ENCODE assay signal across 8 cellular contexts in the genomic region with DNA sequence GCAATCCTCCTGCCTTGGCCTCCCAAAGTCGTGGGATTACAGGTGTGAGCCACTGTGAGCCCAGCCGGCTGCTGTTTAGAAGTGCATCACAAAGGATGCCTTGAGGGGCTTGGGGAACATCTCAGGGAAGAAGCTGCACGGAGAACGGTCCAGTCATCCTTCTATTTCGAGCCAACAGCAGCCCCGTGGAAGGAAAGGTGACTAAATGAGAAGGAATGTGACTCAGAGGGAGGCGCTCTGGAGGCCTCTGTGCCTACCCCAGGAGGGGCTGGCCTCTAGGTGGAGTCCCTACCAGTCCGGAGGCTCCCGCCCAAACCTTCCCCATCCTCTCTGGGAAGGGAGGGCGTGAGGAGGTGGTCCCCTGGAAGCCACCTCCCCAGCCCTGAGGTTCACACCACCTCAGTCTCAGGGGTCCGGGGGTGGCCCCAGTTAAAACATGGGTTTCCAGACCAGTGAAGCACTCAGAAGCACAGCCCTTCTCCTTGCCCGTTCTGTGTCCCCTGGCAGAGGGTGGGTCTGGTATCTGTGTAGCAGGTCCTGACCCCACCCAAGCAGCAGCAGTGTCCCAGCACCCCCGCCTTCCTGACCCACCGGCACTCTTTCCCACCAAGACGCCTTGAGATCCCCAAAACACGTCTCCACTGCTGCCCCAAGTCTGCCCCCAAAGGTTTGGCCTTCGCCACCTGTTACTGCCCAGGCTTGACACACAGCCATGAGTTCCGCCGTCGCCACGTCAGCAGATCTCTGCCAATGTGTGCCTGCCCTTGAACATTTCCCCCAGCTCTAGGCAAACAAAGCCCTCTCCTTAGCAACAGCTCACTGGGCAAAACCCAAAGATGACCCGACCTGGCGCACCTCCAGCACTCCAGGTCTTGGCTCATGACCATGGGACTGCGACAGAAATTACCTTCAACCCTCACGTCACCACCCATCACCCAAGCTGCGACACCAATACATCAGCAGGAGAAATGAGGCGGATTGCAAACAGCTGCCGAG.
A peak's percentile ranks its signal among the peaks of the same experiment; 100 is the strongest.
DNase-seq lines count a peak whose midpoint lies in the region; ATAC-seq and TF ChIP-seq lines count a peak whose summit lies in the region.

No MANE protein-coding gene starts in this region.

- no peak overlapping the region for H3K9ac ChIP-seq in adipocyte (ENCODE audit: low read length)

- no peaks in the 10 kb centered on the region for H3K9me3 ChIP-seq in adipocyte (ENCODE audit: control insufficient read depth, low read length)

- ATAC-seq in HG03565 (IDR thresholded peaks at IDR 0.05; ENCODE audit: unreplicated experiment): no peak
- ATAC-seq in HG02870 (IDR thresholded peaks at IDR 0.05; ENCODE audit: unreplicated experiment): no peak
- no peak for ATAC-seq in GM21381 (IDR thresholded peaks at IDR 0.05; ENCODE audit: unreplicated experiment)

- peak; percentile 42 for TF ChIP-seq CTCF in HFF-Myc (IDR thresholded peaks at IDR 0.05; ENCODE audit: low read depth, low read length, missing control alignments)

- H3K4me3 ChIP-seq in HFF-Myc (replicated peaks; ENCODE audit: low read depth, low read length): no peak overlapping the region
- peak overlapping the region; percentile 19 for H3K4me3 ChIP-seq in adipocyte (ENCODE audit: low read length)

- peaks cover 21% of the 10 kb centered on the region for H3K4me1 ChIP-seq in adipocyte (ENCODE audit: control insufficient read depth, insufficient read depth, low read length)

- peak; percentile 88 for DNase-seq in HFF-Myc (ENCODE audit: extremely low read depth, low read depth)
- peak; percentile 87 for DNase-seq in adipocyte (ENCODE audit: low read depth)
- peak; percentile 97 for DNase-seq in hepatic stellate cell (ENCODE audit: low spot score)
- DNase-seq in smooth muscle cell of the brain vasculature (ENCODE audit: low read depth, low spot score): peak; percentile 64
- DNase-seq in stimulated activated naive CD4-positive, alpha-beta T cell (lab: John Stamatoyannopoulos, UW): no peak

- no peaks in the 10 kb centered on the region for H3K27me3 ChIP-seq in adipocyte (replicated peaks; ENCODE audit: control insufficient read depth, insufficient read depth, low read length)

- peaks cover 9% of the 10 kb centered on the region for H3K36me3 ChIP-seq in adipocyte (ENCODE audit: control insufficient read depth, insufficient read depth, low read length, severe bottlenecking)

Comparison
In these comparisons a context has a peak if more than half of its experiments do, and no peak if none do; other contexts are left out.
1. DNase-seq: peak in HFF-Myc (single experiment), adipocyte (single experiment), hepatic stellate cell (single experiment) and smooth muscle cell of the brain vasculature (single experiment); none in stimulated activated naive CD4-positive, alpha-beta T cell (0 of 6).